ENCODE assay signal across 16 cellular contexts in the genomic region with DNA sequence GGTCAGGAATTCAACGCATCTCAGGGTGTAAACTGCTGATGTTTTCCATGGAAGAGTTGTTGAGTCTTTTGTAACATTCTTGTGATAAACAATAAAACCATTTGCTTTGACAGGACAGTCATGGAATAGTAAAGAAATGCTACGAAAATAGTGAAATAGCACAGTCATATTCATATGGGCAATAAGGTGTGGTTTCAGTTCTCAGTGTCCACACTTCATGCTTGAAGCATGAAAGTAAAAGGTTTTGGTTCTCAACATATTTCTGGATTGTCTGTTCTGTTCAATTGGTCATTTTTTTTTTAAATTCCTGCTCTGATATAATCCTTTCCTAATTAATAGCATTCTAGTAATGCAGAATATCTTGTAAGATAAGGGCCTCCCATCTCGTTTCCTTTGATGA.
DNase-seq lines count a peak whose midpoint lies in the region; ATAC-seq lines count a peak whose summit lies in the region.
"Had no signal": no experiment of that assay in that cellular context is flagged by ENCODE, and none has a peak within 500 bp of the region (broad histone marks: within the 10 kb centered on the region; RNA-seq: fewer than 3 reads in every experiment).

No MANE protein-coding gene starts in this region.

- ATAC-seq in GM18519 (IDR thresholded peaks at IDR 0.05; ENCODE audit: low FRiP score, unreplicated experiment): peak; percentile 94
- peak; percentile 92 for ATAC-seq in GM21381 (IDR thresholded peaks at IDR 0.05; ENCODE audit: unreplicated experiment)
- peak; percentile 89 for ATAC-seq in HG02885 (IDR thresholded peaks at IDR 0.05; ENCODE audit: poor library complexity, unreplicated experiment)
- peak; percentile 90 for ATAC-seq in HG03520 (IDR thresholded peaks at IDR 0.05; ENCODE audit: unreplicated experiment)
- ATAC-seq: sciatic nerve had no signal

- no peak overlapping the region for H3K56ac ChIP-seq in mesendoderm (ENCODE audit: low read length)

- no peaks in the 10 kb centered on the region for H3K79me2 ChIP-seq in mesendoderm (ENCODE audit: control insufficient read depth, insufficient read depth, low read length)

- H4K5ac ChIP-seq in mesendoderm (ENCODE audit: low read length): no peak overlapping the region

- H3K36me3 ChIP-seq in mesendoderm (ENCODE audit: control insufficient read depth, insufficient read depth, low read length): no peaks in the 10 kb centered on the region
- H3K36me3 ChIP-seq: breast epithelium had no signal

- H2AK5ac ChIP-seq in mesendoderm (ENCODE audit: low read length): no peak overlapping the region

- H3K4me1 ChIP-seq in mesendoderm (ENCODE audit: control insufficient read depth, low read depth, low read length): no peaks in the 10 kb centered on the region
- H3K4me1 ChIP-seq: breast epithelium had no signal

- H3K27ac ChIP-seq in substantia nigra (ENCODE audit: low read depth, low read length, poor library complexity, severe bottlenecking): no peak overlapping the region
- H3K27ac ChIP-seq in mesendoderm (ENCODE audit: low read depth, low read length): no peak overlapping the region
- H3K27ac ChIP-seq: breast epithelium had no signal

- no peak overlapping the region for H2BK5ac ChIP-seq in mesendoderm (ENCODE audit: low read length)

- H3K27me3 ChIP-seq in mesendoderm (ENCODE audit: insufficient read depth, low read length, poor library complexity): no peaks in the 10 kb centered on the region
- H3K27me3 ChIP-seq: breast epithelium had no signal

- no peak overlapping the region for H3K4ac ChIP-seq in mesendoderm (ENCODE audit: low read depth, low read length)

- H2BK15ac ChIP-seq in mesendoderm (replicated peaks; ENCODE audit: low read depth): no peak overlapping the region

- no peak overlapping the region for H3K9ac ChIP-seq in mesendoderm (ENCODE audit: low read length)

- no peak overlapping the region for H3K4me2 ChIP-seq in mesendoderm (ENCODE audit: low read length)

- H3K79me1 ChIP-seq in mesendoderm (ENCODE audit: low read length): no peaks in the 10 kb centered on the region

- H4K8ac ChIP-seq in mesendoderm (ENCODE audit: low read depth, low read length): no peak overlapping the region

- no peak for DNase-seq in stimulated activated CD4-positive, alpha-beta T cell treated with anti-CD3 and anti-CD28 coated beads, Interleukin-2, amount 100 ng/mL, for 48 hours
- DNase-seq in NCI-H2029 (lab: John Stamatoyannopoulos, UW) (no peak), substantia nigra (lab: John Stamatoyannopoulos, UW) (no peak), mesendoderm (no peak)
- DNase-seq: activated naive CD4-positive, alpha-beta T cell treated with anti-CD3 and anti-CD28 coated beads for 36 hours; foreskin melanocyte; mesenchymal stem cell; SIG-M5; stimulated activated CD4-positive, alpha-beta T cell treated with anti-CD3 and anti-CD28 coated beads, Interleukin-4, amount 100 ng/mL, for 4 hours; stimulated activated naive CD4-positive, alpha-beta T cell had no signal

- no peak overlapping the region for H2BK120ac ChIP-seq in mesendoderm (ENCODE audit: low read depth, low read length)

- no peak overlapping the region for H3K23ac ChIP-seq in mesendoderm (ENCODE audit: low read length)

- no peak overlapping the region for H3K4me3 ChIP-seq in mesendoderm (ENCODE audit: low read length)
- H3K4me3 ChIP-seq: breast epithelium had no signal

- WGBS in mesendoderm (ENCODE audit: extremely low coverage, insufficient coverage, low lambda C conversion rate): no CpG with 5 or more reads among the region's 3 CpGs

- no peak overlapping the region for H3K18ac ChIP-seq in mesendoderm (ENCODE audit: low read length)
